8 cellular contexts compared by ENCODE assay signal in the genomic region with DNA sequence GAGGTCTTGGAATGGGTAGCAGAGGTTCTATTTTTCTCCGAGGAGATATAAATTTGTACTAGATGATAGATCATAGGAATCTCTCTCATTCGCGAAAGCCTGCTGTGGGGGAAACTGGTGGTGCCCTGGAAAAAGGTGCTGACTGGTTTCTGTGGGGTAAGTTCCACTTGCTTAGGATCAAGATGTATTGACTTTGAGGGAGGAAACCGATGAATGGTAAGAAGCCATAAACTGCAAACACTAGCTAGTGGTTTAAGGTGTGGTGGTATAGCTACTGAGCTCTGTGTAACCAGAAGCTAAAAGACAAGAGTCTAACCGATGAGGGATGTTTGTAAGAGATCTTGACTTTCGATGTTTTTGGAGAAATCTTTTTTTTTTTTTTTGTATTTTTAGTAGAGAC. TPM values are rescaled to one million over a fixed set of nuclear protein-coding genes. Genes with fewer than 3 reads are reported as not detected.
DNase-seq lines count a peak whose midpoint lies in the region; ATAC-seq, FAIRE-seq and TF ChIP-seq lines count a peak whose summit lies in the region.

No MANE protein-coding gene starts in this region.

- DNase-seq in D341Med (ENCODE audit: low spot score), result peak; percentile 15
- DNase-seq in LoVo (ENCODE audit: low spot score), result peak; percentile 35
- peak in 2 of 4 experiments; percentile 30 to 41 for DNase-seq in K562 (ENCODE audit: extremely low read depth in 1 of 4, low spot score in 3 of 4)
- DNase-seq in lower lobe of right lung, result no peak
- no peak for DNase-seq in upper lobe of left lung
- no peak for DNase-seq in mucosa of gallbladder (ENCODE audit: low spot score)
- no peak for DNase-seq in T1000 (lab: John Stamatoyannopoulos, UW)

- H3K4me2 ChIP-seq in K562 (ENCODE audit: insufficient read depth, low read length), result peak overlapping the region; percentile 99

- H4K20me1 ChIP-seq in K562 (replicated peaks; ENCODE audit: control insufficient read depth, insufficient read depth, low read length), result 0 out of 2 replicates have a peak, but pooled peaks cover 6% of the 10 kb centered on the region

- CTCF ChIA-PET in K562 (lab: Yijun Ruan, JAX; ENCODE audit: low intra/inter-chr PET ratio), result interaction anchor here (0.7 kb wide), 1 partner anchor 1121 kb away, joined by 3 read pairs; no protein-coding TSS in a partner anchor

- peak overlapping the region; percentile 90 for H3K4me3 ChIP-seq in K562
- H3K4me3 ChIP-seq in lower lobe of right lung, result peak overlapping the region; percentile 94
- H3K4me3 ChIP-seq in upper lobe of left lung, result peak overlapping the region; percentile 75 to 92 (median 79)

- no peaks in the 10 kb centered on the region for H3K9me1 ChIP-seq in K562 (ENCODE audit: control insufficient read depth, insufficient read depth, low read length)

- in situ Hi-C loops in K562 (cut with MboI), result no loop called here

- 2% methylated on average over 6 of the region's 6 CpGs for WGBS in K562 (ENCODE audit: insufficient coverage, low coverage, missing lambda C conversion rate)
- WGBS in upper lobe of left lung, 2 donors, result 22% methylated on average over 6 of the region's 6 CpGs

- TSS peak; percentile 61 for BruUV-seq in K562 (replicated peaks; lab: Mats Ljungman, UMichigan)

- peak overlapping the region; percentile 99 for H2AFZ ChIP-seq in K562 (ENCODE audit: low read depth, low read length)

- no peak for TF ChIP-seq RAD21 in K562 (CRISPR knock-in tag; conservative IDR thresholded peaks at IDR 0.05 in 1 of 2, IDR thresholded peaks at IDR 0.05 in 1 of 2)

- TF ChIP-seq POLR2A in K562 (conservative IDR thresholded peaks at IDR 0.05) (no peak), upper lobe of left lung (IDR thresholded peaks at IDR 0.05) (no peak)

- intact Hi-C loops in K562 (cut with micrococcal nuclease), result loop anchor here (5.0 kb wide), 1 partner anchor 126 kb away; no protein-coding TSS in a partner anchor
- intact Hi-C loops in lower lobe of right lung (cut with DNase I), result no loop called here

- H3K27ac ChIP-seq in K562 (ENCODE audit: extremely low read depth, low read depth, low read length) (peak overlapping the region; percentile 91), lower lobe of right lung (peak overlapping the region; percentile 90), upper lobe of left lung (peak overlapping the region; percentile 78 to 85 (median 80))

- H3K4me1 ChIP-seq in K562 (replicated peaks in 1 of 2; ENCODE audit: control insufficient read depth in 2 of 2, insufficient read depth in 2 of 2, low read length in 2 of 2), result peaks cover 9 to 47% of the 10 kb centered on the region in 2 experiments
- peaks cover 47% of the 10 kb centered on the region for H3K4me1 ChIP-seq in lower lobe of right lung
- peaks cover 25 to 62% (median 37%) of the 10 kb centered on the region in 4 donors for H3K4me1 ChIP-seq in upper lobe of left lung

- peaks cover 27% of the 10 kb centered on the region for H3K36me3 ChIP-seq in K562 (ENCODE audit: control insufficient read depth, insufficient read depth, low read length)
- H3K36me3 ChIP-seq in lower lobe of right lung, result no peaks in the 10 kb centered on the region
- H3K36me3 ChIP-seq in upper lobe of left lung, result no peaks in the 10 kb centered on the region

- POLR2A ChIA-PET in K562 (lab: Yijun Ruan, JAX), result interaction anchor here (0.6 to 3.8 kb wide), 13 partner anchors 12 to 1374 kb away, joined by 3 to 43 read pairs (median 4); a partner anchor contains a TSS

- H3K9me3 ChIP-seq in K562 (replicated peaks; ENCODE audit: control insufficient read depth, insufficient read depth, low read depth, low read length) (no peaks in the 10 kb centered on the region), lower lobe of right lung (no peaks in the 10 kb centered on the region), upper lobe of left lung (no peaks in the 10 kb centered on the region)

- no peaks in the 10 kb centered on the region for H3K27me3 ChIP-seq in K562 (ENCODE audit: control insufficient read depth in 2 of 2, insufficient read depth in 2 of 2, low read length in 2 of 2)
- H3K27me3 ChIP-seq in lower lobe of right lung (ENCODE audit: low read depth), result no peaks in the 10 kb centered on the region
- H3K27me3 ChIP-seq in upper lobe of left lung, result no peaks in the 10 kb centered on the region

- peak; percentile 48 for FAIRE-seq in K562 (lab: Jason Lieb, UNC)

- peak overlapping the region; percentile 90 to 99 for H3K9ac ChIP-seq in K562 (ENCODE audit: insufficient read depth in 1 of 2, low read depth in 2 of 2, low read length in 2 of 2)

- TF ChIP-seq CTCF in K562 (IDR thresholded peaks at IDR 0.05 in 2 of 3, conservative IDR thresholded peaks at IDR 0.05 in 1 of 3; ENCODE audit: insufficient read depth in 2 of 3, low read depth in 1 of 3, low read length in 3 of 3), result no peak
- TF ChIP-seq CTCF in lower lobe of right lung (IDR thresholded peaks at IDR 0.05), result no peak
- no peak for TF ChIP-seq CTCF in upper lobe of left lung (IDR thresholded peaks at IDR 0.05)

- peaks cover 94% of the 10 kb centered on the region for H3K79me2 ChIP-seq in K562 (ENCODE audit: control insufficient read depth, insufficient read depth, low read length)

- ATAC-seq in K562 (peak; percentile 14), lower lobe of right lung (no peak), upper lobe of left lung (ENCODE audit: low FRiP score in 2 of 2) (no peak), HG03432 (IDR thresholded peaks at IDR 0.05; ENCODE audit: unreplicated experiment) (no peak)

- TF ChIP-seq EP300 in K562 (IDR thresholded peaks at IDR 0.05; ENCODE audit: low read length) (no peak), upper lobe of left lung (IDR thresholded peaks at IDR 0.05) (no peak)

TF ChIP-seq in K562, 482 proteins besides CTCF, POLR2A, EP300 and RAD21 (continues in another document):
- TF ChIP-seq, protein P1, sequence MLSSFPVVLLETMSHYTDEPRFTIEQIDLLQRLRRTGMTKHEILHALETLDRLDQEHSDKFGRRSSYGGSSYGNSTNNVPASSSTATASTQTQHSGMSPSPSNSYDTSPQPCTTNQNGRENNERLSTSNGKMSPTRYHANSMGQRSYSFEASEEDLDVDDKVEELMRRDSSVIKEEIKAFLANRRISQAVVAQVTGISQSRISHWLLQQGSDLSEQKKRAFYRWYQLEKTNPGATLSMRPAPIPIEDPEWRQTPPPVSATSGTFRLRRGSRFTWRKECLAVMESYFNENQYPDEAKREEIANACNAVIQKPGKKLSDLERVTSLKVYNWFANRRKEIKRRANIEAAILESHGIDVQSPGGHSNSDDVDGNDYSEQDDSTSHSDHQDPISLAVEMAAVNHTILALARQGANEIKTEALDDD (IDR thresholded peaks at IDR 0.05), result peak; percentile 73
- TF ChIP-seq ELF2 (CRISPR knock-in tag; IDR thresholded peaks at IDR 0.05), result no peak
- no peak for TF ChIP-seq SRSF9 (IDR thresholded peaks at IDR 0.05; ENCODE audit: borderline replicate concordance, low read depth, low read length)
- TF ChIP-seq ZNF24 (IDR thresholded peaks at IDR 0.05), result no peak
- TF ChIP-seq ZKSCAN1 (IDR thresholded peaks at IDR 0.05; ENCODE audit: low read depth, low read length), result no peak
- 0 out of 4 replicates have a peak, but pooled peaks of 1 of the 2 experiments have one; percentile 7 for TF ChIP-seq TEAD1 (CRISPR knock-in tag; IDR thresholded peaks at IDR 0.05)
- no peak for TF ChIP-seq SREBF1 (IDR thresholded peaks at IDR 0.05; ENCODE audit: borderline replicate concordance, low read depth, low read length)
- TF ChIP-seq MAFG (tag; conservative IDR thresholded peaks at IDR 0.05), result no peak
- TF ChIP-seq SUPT5H (IDR thresholded peaks at IDR 0.05), result no peak
- no peak for TF ChIP-seq ZNF133 (CRISPR knock-in tag; IDR thresholded peaks at IDR 0.05)
- no peak for TF ChIP-seq GABPA (tag; conservative IDR thresholded peaks at IDR 0.05; ENCODE audit: low read depth)
- TF ChIP-seq GTF2E2 (tag; IDR thresholded peaks at IDR 0.05), result no peak
- TF ChIP-seq HDAC2 (IDR thresholded peaks at IDR 0.05), result no peak
- peak; percentile 7 for TF ChIP-seq ZNF146 (CRISPR knock-in tag; IDR thresholded peaks at IDR 0.05; ENCODE audit: unreplicated experiment)
- TF ChIP-seq MAFK (IDR thresholded peaks at IDR 0.05; ENCODE audit: low read length), result 0 out of 2 replicates have a peak, but pooled peaks have one; percentile 8
- TF ChIP-seq SLC30A9 (CRISPR knock-in tag; IDR thresholded peaks at IDR 0.05), result no peak
- TF ChIP-seq POLR2AphosphoS2 (IDR thresholded peaks at IDR 0.05; ENCODE audit: low read length), result no peak
- TF ChIP-seq ETV1 (tag; conservative IDR thresholded peaks at IDR 0.05; ENCODE audit: low read depth), result no peak
- TF ChIP-seq ETS2 (tag; IDR thresholded peaks at IDR 0.05; ENCODE audit: borderline replicate concordance, poor library complexity, severe bottlenecking), result no peak
- TF ChIP-seq, protein P2, sequence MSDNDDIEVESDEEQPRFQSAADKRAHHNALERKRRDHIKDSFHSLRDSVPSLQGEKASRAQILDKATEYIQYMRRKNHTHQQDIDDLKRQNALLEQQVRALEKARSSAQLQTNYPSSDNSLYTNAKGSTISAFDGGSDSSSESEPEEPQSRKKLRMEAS (CRISPR knock-in tag; IDR thresholded peaks at IDR 0.05), result no peak

RNA-seq across cellular contexts. Expression of a gene that starts 0.8 kb away (rescaled TPM):
- total RNA-seq in K562 (2011; cell fraction: chromatin; rRNA removed; ENCODE audit: low replicate concordance), result 22.6 and 91.3 TPM in 2 replicates
- 7.7 and 12.5 TPM in 2 replicates for total RNA-seq in K562 (2011; cell fraction: nucleolus; rRNA removed)
- total RNA-seq in K562 (2011; cell fraction: nucleoplasm; rRNA removed), result 32.9 and 66.5 TPM in 2 replicates
- total RNA-seq in K562 (2014; rRNA removed) (144 and 211 TPM in 2 replicates), K562 (2014; rRNA removed; fragmentation: Illumina TruSeq; extraction: Trizol) (80.7 and 91.4 TPM in 2 replicates), K562 (2015; rRNA removed; fragmentation: Illumina TruSeq; extraction: Trizol) (66.2 and 73.4 TPM in 2 replicates), K562 (2021) (95.6 and 97.1 TPM in 2 replicates), lower lobe of right lung (60.1 TPM), upper lobe of left lung (10 to 100 TPM; 38.8 to 81.6 (median 50.0) TPM), mucosa of gallbladder (34.5 TPM)
- polyA plus RNA-seq in K562 (2011; rRNA removed) (30.5 and 63.1 TPM in 2 replicates), K562 (2014; fragmentation: Illumina TruSeq; extraction: Trizol) (43.8 and 53.3 TPM in 2 replicates), K562 (2014; fragmentation: Nextera tagmentation; extraction: Ambion mirVana) (10 to 100 TPM; 15.5 to 15.6 TPM), K562 (2014; rRNA removed) (55.5 and 60.1 TPM in 2 replicates)
- 10.1 and 10.3 TPM in 2 replicates for polyA plus RNA-seq in K562 (2011; cell fraction: cytosol; rRNA removed)
- polyA plus RNA-seq in K562 (2011; cell fraction: nucleus; rRNA removed), result 11.9 and 21.7 TPM in 2 replicates
- 39.2 and 44.1 TPM in 2 replicates for polyA plus RNA-seq in K562 (2012)
- 78.3 and 102 TPM in 2 replicates for polyA minus RNA-seq in K562 (2011; rRNA and poly(A)+ RNA removed)
- polyA minus RNA-seq in K562 (2011; cell fraction: cytosol; rRNA and poly(A)+ RNA removed), result 27.3 and 41.2 TPM in 2 replicates
- 27.6 and 51.5 TPM in 2 replicates for polyA minus RNA-seq in K562 (2011; cell fraction: nucleus; rRNA and poly(A)+ RNA removed)

Comparison
In these comparisons a context has a peak if more than half of its experiments do, and no peak if none do; other contexts are left out.
1. DNase-seq: peak in D341Med (single experiment) and LoVo (single experiment); none in lower lobe of right lung (single experiment), upper lobe of left lung (0 of 2), mucosa of gallbladder (single experiment) and T1000 (single experiment).
2. Peak in every context shown above with its lines, with median percentiles within 50 percentile points of each other: H3K27ac ChIP-seq and H3K4me3 ChIP-seq.